ENCODE assay signal across 8 cellular contexts in the genomic region with DNA sequence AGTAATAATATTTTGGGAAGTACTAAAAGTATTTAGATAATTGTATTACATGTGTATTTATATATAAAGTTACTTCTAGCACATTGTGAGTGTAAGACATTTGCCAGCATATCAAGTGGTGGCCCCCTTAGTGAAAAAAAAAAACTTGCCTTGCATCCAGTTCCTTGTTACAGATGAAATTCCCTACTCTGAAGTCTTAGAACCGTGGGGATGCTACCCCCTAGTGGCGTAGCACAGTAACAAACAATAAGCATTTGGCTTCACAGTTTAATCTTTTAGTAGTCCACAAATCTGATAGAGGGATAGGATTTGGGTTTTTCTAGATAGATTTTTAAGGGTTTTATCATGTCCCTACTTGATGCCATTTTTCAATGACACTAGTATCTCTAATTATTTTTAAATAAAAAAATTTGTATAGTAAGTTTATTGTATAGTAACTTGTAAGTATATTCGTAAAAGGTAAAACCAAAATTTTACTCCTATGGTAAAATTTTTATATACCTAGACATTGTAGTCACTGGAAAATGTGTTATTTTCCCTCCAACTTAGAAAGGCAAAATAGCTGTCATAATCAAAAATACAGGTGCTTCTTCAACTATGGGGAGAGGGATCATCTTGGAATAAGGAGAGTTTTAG. TPM values are rescaled to one million over a fixed set of nuclear protein-coding genes. Genes with fewer than 3 reads are reported as not detected.
DNase-seq lines count a peak whose midpoint lies in the region; ATAC-seq and TF ChIP-seq lines count a peak whose summit lies in the region.

No MANE protein-coding gene starts in this region.

- POLR2A ChIA-PET in WTC11 (lab: Charles Lee) = interaction anchor here (1.4 kb wide), 1 partner anchor 36 kb away, joined by 4 read pairs; the partner anchor contains the start of gene TRIM59

- ATAC-seq in Right ventricle myocardium inferior (peak; percentile 42), HG03159 (IDR thresholded peaks at IDR 0.05; ENCODE audit: unreplicated experiment) (peak; percentile 66), WTC11 (peak; percentile 81), left colon (peak; percentile 83)
- no peak for ATAC-seq in central memory CD8-positive, alpha-beta T cell (replicated peaks; ENCODE audit: extremely low read depth, poor library complexity, severe bottlenecking)

- CTCF ChIA-PET in WTC11 (lab: Charles Lee) = interaction anchor here (0.7 to 1.8 kb wide), 3 partner anchors 22 to 375 kb away, joined by 3 to 5 read pairs (median 3); no protein-coding TSS in a partner anchor

- no peaks in the 10 kb centered on the region for H3K27me3 Mint-ChIP-seq in WTC11 (ENCODE audit: low read depth)
- no peaks in the 10 kb centered on the region for H3K27me3 Mint-ChIP-seq in central memory CD8-positive, alpha-beta T cell

- H3K4me1 Mint-ChIP-seq in WTC11 = no peaks in the 10 kb centered on the region
- H3K4me1 Mint-ChIP-seq in central memory CD8-positive, alpha-beta T cell = no peaks in the 10 kb centered on the region

- no peak overlapping the region for H3K27ac Mint-ChIP-seq in WTC11
- no peak overlapping the region for H3K27ac Mint-ChIP-seq in central memory CD8-positive, alpha-beta T cell (ENCODE audit: low read depth)

- peak; percentile 68 for TF ChIP-seq CTCF in WTC11 (IDR thresholded peaks at IDR 0.05)

- DNase-seq in Right ventricle myocardium inferior (ENCODE audit: missing footprints) (no peak), cardiac septum (ENCODE audit: low spot score) (no peak), NCI-H345 (lab: John Stamatoyannopoulos, UW) (peak; percentile 60), WTC11 (ENCODE audit: low spot score) (peak; percentile 71), left colon (peak; percentile 37 to 44)
- DNase-seq in central memory CD8-positive, alpha-beta T cell (ENCODE audit: low spot score in 2 of 2) = peak; percentile 45 to 49
- DNase-seq in stimulated activated CD4-positive, alpha-beta T cell treated with anti-CD3 and anti-CD28 coated beads, Interleukin-4, amount 100 ng/mL, for 4 hours = peak; percentile 51 to 59

- intact Hi-C loops in Right ventricle myocardium inferior (cut with DNase I) (loop anchor here (2.0 to 5.0 kb wide), 2 partner anchors 251 to 381 kb away; no protein-coding TSS in a partner anchor), cardiac septum (cut with DNase I) (loop anchor here (2.0 to 5.0 kb wide), 2 partner anchors 251 to 381 kb away; no protein-coding TSS in a partner anchor), left colon (cut with DNase I, micrococcal nuclease) (loop anchor here in 1 of 2 donors (5.0 kb wide), 2 partner anchors 251 to 381 kb away; no protein-coding TSS in a partner anchor)

- H3K4me3 Mint-ChIP-seq in WTC11 = no peak overlapping the region
- no peak overlapping the region for H3K4me3 Mint-ChIP-seq in central memory CD8-positive, alpha-beta T cell

- no peaks in the 10 kb centered on the region for H3K9me3 Mint-ChIP-seq in WTC11
- H3K9me3 Mint-ChIP-seq in central memory CD8-positive, alpha-beta T cell = no peaks in the 10 kb centered on the region

- H3K36me3 Mint-ChIP-seq in WTC11 = peaks cover 72% of the 10 kb centered on the region
- peaks cover 15% of the 10 kb centered on the region for H3K36me3 Mint-ChIP-seq in central memory CD8-positive, alpha-beta T cell (ENCODE audit: insufficient read depth)

TF ChIP-seq in WTC11, 78 proteins besides CTCF, POLR2A, EP300 and RAD21 (continues in another document):
- TF ChIP-seq ATF6 (CRISPR knock-in tag; IDR thresholded peaks at IDR 0.05) = no peak
- TF ChIP-seq CBFB (CRISPR knock-in tag; IDR thresholded peaks at IDR 0.05; ENCODE audit: low read depth) = no peak
- TF ChIP-seq ARID4B (CRISPR knock-in tag; IDR thresholded peaks at IDR 0.05; ENCODE audit: borderline replicate concordance) = no peak
- no peak for TF ChIP-seq KAT7 (CRISPR knock-in tag; IDR thresholded peaks at IDR 0.05; ENCODE audit: borderline replicate concordance)
- TF ChIP-seq, protein P1, sequence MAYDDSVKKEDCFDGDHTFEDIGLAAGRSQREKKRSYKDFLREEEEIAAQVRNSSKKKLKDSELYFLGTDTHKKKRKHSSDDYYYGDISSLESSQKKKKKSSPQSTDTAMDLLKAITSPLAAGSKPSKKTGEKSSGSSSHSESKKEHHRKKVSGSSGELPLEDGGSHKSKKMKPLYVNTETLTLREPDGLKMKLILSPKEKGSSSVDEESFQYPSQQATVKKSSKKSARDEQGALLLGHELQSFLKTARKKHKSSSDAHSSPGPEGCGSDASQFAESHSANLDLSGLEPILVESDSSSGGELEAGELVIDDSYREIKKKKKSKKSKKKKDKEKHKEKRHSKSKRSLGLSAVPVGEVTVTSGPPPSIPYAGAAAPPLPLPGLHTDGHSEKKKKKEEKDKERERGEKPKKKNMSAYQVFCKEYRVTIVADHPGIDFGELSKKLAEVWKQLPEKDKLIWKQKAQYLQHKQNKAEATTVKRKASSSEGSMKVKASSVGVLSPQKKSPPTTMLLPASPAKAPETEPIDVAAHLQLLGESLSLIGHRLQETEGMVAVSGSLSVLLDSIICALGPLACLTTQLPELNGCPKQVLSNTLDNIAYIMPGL (CRISPR knock-in tag; IDR thresholded peaks at IDR 0.05) = no peak
- TF ChIP-seq ZNF317 (CRISPR knock-in tag; IDR thresholded peaks at IDR 0.05; ENCODE audit: borderline replicate concordance, low read depth) = no peak
- TF ChIP-seq ESRRA (CRISPR knock-in tag; IDR thresholded peaks at IDR 0.05; ENCODE audit: borderline replicate concordance) = no peak
- TF ChIP-seq CREM (CRISPR knock-in tag; IDR thresholded peaks at IDR 0.05) = no peak
- TF ChIP-seq ELF4 (CRISPR knock-in tag; IDR thresholded peaks at IDR 0.05; ENCODE audit: low read depth) = no peak
- TF ChIP-seq, protein P2, sequence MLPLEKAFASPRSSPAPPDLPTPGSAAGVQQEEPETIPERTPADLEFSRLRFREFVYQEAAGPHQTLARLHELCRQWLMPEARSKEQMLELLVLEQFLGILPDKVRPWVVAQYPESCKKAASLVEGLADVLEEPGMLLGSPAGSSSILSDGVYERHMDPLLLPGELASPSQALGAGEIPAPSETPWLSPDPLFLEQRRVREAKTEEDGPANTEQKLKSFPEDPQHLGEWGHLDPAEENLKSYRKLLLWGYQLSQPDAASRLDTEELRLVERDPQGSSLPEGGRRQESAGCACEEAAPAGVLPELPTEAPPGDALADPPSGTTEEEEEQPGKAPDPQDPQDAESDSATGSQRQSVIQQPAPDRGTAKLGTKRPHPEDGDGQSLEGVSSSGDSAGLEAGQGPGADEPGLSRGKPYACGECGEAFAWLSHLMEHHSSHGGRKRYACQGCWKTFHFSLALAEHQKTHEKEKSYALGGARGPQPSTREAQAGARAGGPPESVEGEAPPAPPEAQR (CRISPR knock-in tag; IDR thresholded peaks at IDR 0.05) = no peak

RNA-seq across cellular contexts. Expression of gene SMC4, which starts 14.3 kb away (rescaled TPM):
- total RNA-seq in Right ventricle myocardium inferior (20.1 TPM), cardiac septum (17.5 TPM), WTC11 (2021) (115 to 144 TPM (median 125 TPM) in 3 replicates), left colon (10 to 100 TPM; 30.9 to 35.5 TPM)

RNA-seq across cellular contexts. Expression of gene IFT80, which starts 14.7 kb away (rescaled TPM):
- total RNA-seq in Right ventricle myocardium inferior = 8.9 TPM
- total RNA-seq in cardiac septum = 10.7 TPM
- total RNA-seq in WTC11 (2021) = 26.9 to 29.5 TPM (median 28.0 TPM) in 3 replicates
- total RNA-seq in left colon = 10 to 100 TPM; 11.1 to 15.0 TPM

RNA-seq across cellular contexts. Expression of gene TRIM59, which starts 35.9 kb away (rescaled TPM):
- total RNA-seq in Right ventricle myocardium inferior = 0.73 TPM
- 0.51 TPM for total RNA-seq in cardiac septum
- 32.4 to 38.5 TPM (median 36.8 TPM) in 3 replicates for total RNA-seq in WTC11 (2021)
- 1 to 10 TPM; 5.4 to 5.7 TPM for total RNA-seq in left colon

Comparison
In these comparisons a context has a peak if more than half of its experiments do, and no peak if none do; other contexts are left out.
1. DNase-seq: peak in NCI-H345 (single experiment), WTC11 (single experiment), central memory CD8-positive, alpha-beta T cell (2 of 2), left colon (2 of 2) and stimulated activated CD4-positive, alpha-beta T cell treated with anti-CD3 and anti-CD28 coated beads, Interleukin-4, amount 100 ng/mL, for 4 hours (2 of 2); none in Right ventricle myocardium inferior (single experiment) and cardiac septum (single experiment).